In the genomic region with DNA sequence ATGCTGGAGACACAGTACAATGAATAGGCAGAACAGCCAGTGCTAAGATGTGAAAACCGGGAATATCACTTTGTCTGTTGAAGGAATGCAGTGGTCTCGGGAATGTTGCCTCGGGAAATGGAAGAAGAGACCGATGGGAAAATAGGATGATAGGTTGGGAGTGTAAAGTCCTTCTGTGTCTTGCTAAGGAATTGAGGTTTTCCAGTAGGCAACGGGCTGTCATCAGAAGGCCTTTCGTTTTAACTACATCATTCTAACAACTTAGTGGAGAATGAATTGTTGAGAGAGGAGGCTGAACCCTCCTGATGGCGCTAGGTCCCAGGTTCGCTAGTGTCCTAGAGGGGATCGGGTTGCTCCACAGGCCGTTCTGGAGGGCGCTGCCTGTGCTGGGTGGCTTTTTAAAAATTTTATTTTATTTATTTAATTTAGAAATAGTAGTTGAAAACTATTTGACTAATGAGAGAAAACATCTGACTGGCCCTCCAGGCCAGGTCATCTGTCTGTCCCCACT, we compare ENCODE assay signal across 7 cellular contexts. TPM values are rescaled to one million over a fixed set of nuclear protein-coding genes. Genes with fewer than 3 reads are reported as not detected.
DNase-seq lines count a peak whose midpoint lies in the region; ATAC-seq lines count a peak whose summit lies in the region.

No MANE protein-coding gene starts in this region.

- peaks cover 9% of the 10 kb centered on the region for H3K36me3 Mint-ChIP-seq in activated T-helper 2 cell treated with anti-CD3 and anti-CD28 coated beads, Interferon-gamma antibody, Interleukin-2, Interleukin-4, amounts not matched to agents 10 μg/mL and 5 μg/mL and 100 μg/mL, durations not matched to agents 14 hours and 24 hours and 36 hours (ENCODE audit: low read depth)

- H3K36me3 ChIP-seq in ES-I3 (ENCODE audit: insufficient read depth, low read length) (no peaks in the 10 kb centered on the region), stomach smooth muscle (ENCODE audit: control insufficient read depth in 2 of 2, insufficient read depth in 2 of 2, low read length in 2 of 2) (no peaks in the 10 kb centered on the region)

- H3K4me1 ChIP-seq in ES-I3 (ENCODE audit: insufficient read depth, low read length) (no peaks in the 10 kb centered on the region), stomach smooth muscle (ENCODE audit: control insufficient read depth, insufficient read depth, low read length) (peaks cover 3% of the 10 kb centered on the region)

- no peaks in the 10 kb centered on the region for H3K9me3 Mint-ChIP-seq in activated T-helper 2 cell treated with anti-CD3 and anti-CD28 coated beads, Interferon-gamma antibody, Interleukin-2, Interleukin-4, amounts not matched to agents 10 μg/mL and 5 μg/mL and 100 μg/mL, durations not matched to agents 14 hours and 24 hours and 36 hours

- peak overlapping the region; percentile 65 for H3K9ac ChIP-seq in ES-I3 (ENCODE audit: low read depth, low read length)
- H3K9ac ChIP-seq in stomach smooth muscle (ENCODE audit: low read length in 2 of 2): peak overlapping the region; percentile 30 to 78

- no peak for ATAC-seq in HG03520 (IDR thresholded peaks at IDR 0.05; ENCODE audit: unreplicated experiment)

- H3K9me3 ChIP-seq in ES-I3 (ENCODE audit: control insufficient read depth, insufficient read depth, low read length) (no peaks in the 10 kb centered on the region; the same call in 1 of the 2 replicates), stomach smooth muscle (ENCODE audit: control insufficient read depth in 2 of 2, low read length in 2 of 2) (no peaks in the 10 kb centered on the region)

- peaks cover 19% of the 10 kb centered on the region for H3K4me1 Mint-ChIP-seq in activated T-helper 2 cell treated with anti-CD3 and anti-CD28 coated beads, Interferon-gamma antibody, Interleukin-2, Interleukin-4, amounts not matched to agents 10 μg/mL and 5 μg/mL and 100 μg/mL, durations not matched to agents 14 hours and 24 hours and 36 hours (ENCODE audit: low read depth)

- intact Hi-C loops in activated T-helper 2 cell treated with anti-CD3 and anti-CD28 coated beads, Interferon-gamma antibody, Interleukin-2, Interleukin-4, amounts not matched to agents 10 μg/mL and 5 μg/mL and 100 μg/mL, durations not matched to agents 14 hours and 24 hours and 36 hours (cut with micrococcal nuclease): loop anchor here (2.0 to 5.0 kb wide), 3 partner anchors 48 to 235 kb away; partner anchors contain the start of gene RAB39B

- no peaks in the 10 kb centered on the region for H3K27me3 Mint-ChIP-seq in activated T-helper 2 cell treated with anti-CD3 and anti-CD28 coated beads, Interferon-gamma antibody, Interleukin-2, Interleukin-4, amounts not matched to agents 10 μg/mL and 5 μg/mL and 100 μg/mL, durations not matched to agents 14 hours and 24 hours and 36 hours (ENCODE audit: low read depth)

- H3K4me3 Mint-ChIP-seq in activated T-helper 2 cell treated with anti-CD3 and anti-CD28 coated beads, Interferon-gamma antibody, Interleukin-2, Interleukin-4, amounts not matched to agents 10 μg/mL and 5 μg/mL and 100 μg/mL, durations not matched to agents 14 hours and 24 hours and 36 hours (ENCODE audit: low read depth): peak overlapping the region; percentile 98

- H3K27me3 ChIP-seq in stomach smooth muscle (ENCODE audit: control insufficient read depth in 1 of 2, insufficient read depth in 2 of 2, low read length in 2 of 2): no peaks in the 10 kb centered on the region

- H3K4me3 ChIP-seq in Jurkat, Clone E6-1 (ENCODE audit: low read length): peak overlapping the region; percentile 78
- peak overlapping the region; percentile 84 to 85 for H3K4me3 ChIP-seq in stomach smooth muscle (ENCODE audit: low read length in 2 of 2)

- H3K27ac ChIP-seq in stomach smooth muscle (ENCODE audit: low read length): peak overlapping the region; percentile 85

- no peak for DNase-seq in Jurkat, Clone E6-1 (ENCODE audit: low read depth, low spot score)
- DNase-seq in activated T-helper 2 cell treated with anti-CD3 and anti-CD28 coated beads, Interferon-gamma antibody, Interleukin-2, Interleukin-4, amounts not matched to agents 10 μg/mL and 5 μg/mL and 100 μg/mL, durations not matched to agents 14 hours and 24 hours and 36 hours (ENCODE audit: low spot score): no peak
- peak; percentile 34 for DNase-seq in inferior parietal cortex (ENCODE audit: extremely low spot score)
- DNase-seq in NCI-H2196 treated with DMSO at 0.1 percent for 48 hours (lab: John Stamatoyannopoulos, UW; ENCODE audit: unreplicated experiment): no peak

- H3K27ac Mint-ChIP-seq in activated T-helper 2 cell treated with anti-CD3 and anti-CD28 coated beads, Interferon-gamma antibody, Interleukin-2, Interleukin-4, amounts not matched to agents 10 μg/mL and 5 μg/mL and 100 μg/mL, durations not matched to agents 14 hours and 24 hours and 36 hours: peak overlapping the region; percentile 92

RNA-seq across cellular contexts. Expression of gene VBP1, which starts 0.7 kb away (rescaled TPM):
- 79.3 TPM for polyA plus RNA-seq in Jurkat, Clone E6-1 (2012; ENCODE audit: insufficient read depth, insufficient read length)
- 73.7 and 76.3 TPM in 2 replicates for total RNA-seq in activated T-helper 2 cell treated with anti-CD3 and anti-CD28 coated beads, Interferon-gamma antibody, Interleukin-2, Interleukin-4, amounts not matched to agents 10 μg/mL and 5 μg/mL and 100 μg/mL, durations not matched to agents 14 hours and 24 hours and 36 hours

RNA-seq across cellular contexts. Expression of gene RAB39B, which starts 47.3 kb away (rescaled TPM):
- 3.7 TPM for polyA plus RNA-seq in Jurkat, Clone E6-1 (2012; ENCODE audit: insufficient read depth, insufficient read length)
- 8.3 and 9.4 TPM in 2 replicates for total RNA-seq in activated T-helper 2 cell treated with anti-CD3 and anti-CD28 coated beads, Interferon-gamma antibody, Interleukin-2, Interleukin-4, amounts not matched to agents 10 μg/mL and 5 μg/mL and 100 μg/mL, durations not matched to agents 14 hours and 24 hours and 36 hours
